Comparison of ENCODE assay signal across 14 cellular contexts in the genomic region with DNA sequence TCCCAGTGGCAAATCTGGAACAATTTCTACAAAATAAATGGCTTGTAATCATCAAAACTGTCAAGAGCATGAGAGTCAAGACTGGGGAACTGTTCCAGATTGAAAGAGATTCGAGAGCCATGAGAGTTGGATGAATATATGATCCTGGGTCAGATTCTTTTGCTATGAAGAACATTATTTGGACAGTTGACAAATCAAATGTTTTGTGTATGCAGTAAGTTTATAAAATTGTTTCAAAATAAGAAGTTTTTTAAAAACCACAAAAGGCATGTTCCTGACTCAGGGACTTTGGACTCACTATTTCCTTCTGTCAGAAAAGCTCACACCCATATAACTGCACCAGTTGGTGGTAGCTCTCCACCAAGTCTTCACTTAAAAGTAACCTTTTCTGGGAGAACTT.
DNase-seq lines count a peak whose midpoint lies in the region; ATAC-seq and TF ChIP-seq lines count a peak whose summit lies in the region.
"Had no signal": no experiment of that assay in that cellular context is flagged by ENCODE, and none has a peak within 500 bp of the region (broad histone marks: within the 10 kb centered on the region; RNA-seq: fewer than 3 reads in every experiment).

No MANE protein-coding gene starts in this region.

- no peak overlapping the region for H3K4me3 ChIP-seq in astrocyte of the cerebellum (ENCODE audit: low read depth, low read length)
- H3K4me3 ChIP-seq: ascending aorta, GM23338, skin epidermis, tibial nerve had no signal

- TF ChIP-seq CTCF in astrocyte of the cerebellum (IDR thresholded peaks at IDR 0.05; ENCODE audit: low read depth, low read length, missing control alignments), result no peak

- ATAC-seq in HG03520 (IDR thresholded peaks at IDR 0.05; ENCODE audit: unreplicated experiment), result no peak
- no peak for ATAC-seq in HG03432 (IDR thresholded peaks at IDR 0.05; ENCODE audit: unreplicated experiment)
- ATAC-seq: GM23338, Panc1 had no signal

- in situ Hi-C loops in astrocyte of the cerebellum (cut with HindIII; ENCODE audit: low sequenced_read_pairs), result no loop called here

- DNase-seq in NOMO-1 treated with DMSO at 0.1 percent for 48 hours (lab: John Stamatoyannopoulos, UW; ENCODE audit: unreplicated experiment), result peak; percentile 35
- DNase-seq in NOMO-1 treated with dmso at 0.1 percent for 144 hours (lab: John Stamatoyannopoulos, UW; ENCODE audit: unreplicated experiment), result no peak
- peak; percentile 74 for DNase-seq in astrocyte of the cerebellum (ENCODE audit: low read depth)
- peak; percentile 65 for DNase-seq in hepatic stellate cell (ENCODE audit: low spot score)
- peak; percentile 15 for DNase-seq in smooth muscle cell of the brain vasculature (ENCODE audit: low read depth, low spot score)
- DNase-seq in putamen (ENCODE audit: low spot score), result no peak
- DNase-seq: NCI-H2227 treated with DMSO at 0.1 percent for 48 hours had no signal

Comparison
In these comparisons a context has a peak if more than half of its experiments do, and no peak if none do; other contexts are left out.
1. DNase-seq: peak in NOMO-1 treated with DMSO at 0.1 percent for 48 hours (single experiment), astrocyte of the cerebellum (single experiment), hepatic stellate cell (single experiment) and smooth muscle cell of the brain vasculature (single experiment); none in NOMO-1 treated with dmso at 0.1 percent for 144 hours (single experiment) and putamen (single experiment).